1 cellular context compared by ENCODE assay signal in the genomic region with DNA sequence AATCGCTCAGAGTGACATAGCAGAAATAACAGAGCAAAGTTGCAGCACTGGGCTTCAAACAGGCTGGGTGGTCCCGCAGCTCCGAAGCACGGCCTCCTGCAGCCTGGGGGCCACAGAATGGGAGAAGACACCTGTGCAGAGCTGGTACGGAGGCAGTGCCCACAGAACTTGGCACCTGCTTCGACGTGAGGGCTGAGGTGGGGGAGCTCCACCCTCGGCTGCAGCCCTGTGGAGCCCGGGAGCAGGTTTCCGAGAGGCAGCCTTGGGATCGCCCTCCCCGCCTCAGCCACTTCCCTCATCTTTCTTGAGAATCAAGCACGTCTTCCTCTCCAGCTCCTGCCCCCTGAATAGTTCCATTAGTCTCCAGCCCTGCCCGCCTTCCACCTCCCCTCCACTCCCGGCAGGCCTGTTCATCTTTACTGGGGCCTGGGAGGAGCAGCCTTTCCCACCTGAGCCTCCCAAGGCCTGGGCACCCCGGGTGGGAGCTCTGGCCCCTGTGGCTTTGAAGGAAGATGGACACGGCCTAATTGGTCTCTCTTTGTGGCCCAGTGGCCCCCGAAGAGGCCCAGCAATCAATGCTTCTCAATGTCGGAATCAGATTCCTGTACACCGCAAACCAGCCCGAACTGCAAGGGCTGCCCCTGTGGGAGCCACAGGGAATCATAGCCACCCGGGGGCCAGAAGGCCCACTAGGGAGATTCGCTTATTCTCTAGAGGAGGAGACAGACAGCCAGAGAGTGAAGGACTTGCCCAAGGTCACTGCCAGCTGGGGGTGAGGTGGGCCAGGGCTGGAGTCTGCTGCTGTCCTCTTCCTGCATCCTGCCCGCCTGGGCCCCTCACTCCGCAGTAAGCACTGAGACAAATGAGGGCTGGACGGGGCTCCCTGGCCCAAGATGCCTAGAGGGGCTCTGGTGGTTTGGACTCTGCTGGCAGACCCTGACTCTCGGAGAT.
TF ChIP-seq lines count a peak whose summit lies in the region.

No MANE protein-coding gene starts in this region.

TF ChIP-seq in H1, 55 proteins besides CTCF, POLR2A, EP300 and RAD21:
- TF ChIP-seq TCF12 (IDR thresholded peaks at IDR 0.05; ENCODE audit: low read depth, low read length) (no peak), USF2 (IDR thresholded peaks at IDR 0.05; ENCODE audit: low read length) (no peak), NRF1 (IDR thresholded peaks at IDR 0.05; ENCODE audit: low read depth, low read length) (no peak), TBP (IDR thresholded peaks at IDR 0.05; ENCODE audit: low read depth, low read length) (no peak), SIX5 (IDR thresholded peaks at IDR 0.05; ENCODE audit: low read depth, low read length) (no peak), EZH2 (IDR thresholded peaks at IDR 0.05; ENCODE audit: low read depth, low read length, severe bottlenecking) (no peak), TAF7 (optimal IDR thresholded peaks at IDR 0.05; ENCODE audit: borderline replicate concordance, low read depth, low read length) (no peak), RNF2 (IDR thresholded peaks at IDR 0.05; ENCODE audit: borderline replicate concordance, low read depth, low read length, missing control alignments, poor library complexity, severe bottlenecking) (no peak), SRF (IDR thresholded peaks at IDR 0.05; ENCODE audit: low read depth, low read length) (no peak), EGR1 (IDR thresholded peaks at IDR 0.05; ENCODE audit: borderline replicate concordance, low read depth, low read length) (no peak), ZNF274 (IDR thresholded peaks at IDR 0.05; ENCODE audit: borderline replicate concordance, extremely low read depth, low read length) (no peak), BRCA1 (IDR thresholded peaks at IDR 0.05; ENCODE audit: low read depth, low read length) (no peak), SAP30 (IDR thresholded peaks at IDR 0.05; ENCODE audit: insufficient read depth, insufficient replicate concordance, low read length) (no peak), CREB1 (IDR thresholded peaks at IDR 0.05) (no peak), SIRT6 (IDR thresholded peaks at IDR 0.05; ENCODE audit: low read length) (no peak), KDM4A (IDR thresholded peaks at IDR 0.05; ENCODE audit: low read depth, low read length, severe bottlenecking) (no peak), E2F6 (IDR thresholded peaks at IDR 0.05) (no peak), RBBP5 (IDR thresholded peaks at IDR 0.05; ENCODE audit: borderline replicate concordance, low read depth, low read length) (no peak), CEBPB (IDR thresholded peaks at IDR 0.05; ENCODE audit: low read depth, low read length) (no peak)
- TF ChIP-seq, protein P1, sequence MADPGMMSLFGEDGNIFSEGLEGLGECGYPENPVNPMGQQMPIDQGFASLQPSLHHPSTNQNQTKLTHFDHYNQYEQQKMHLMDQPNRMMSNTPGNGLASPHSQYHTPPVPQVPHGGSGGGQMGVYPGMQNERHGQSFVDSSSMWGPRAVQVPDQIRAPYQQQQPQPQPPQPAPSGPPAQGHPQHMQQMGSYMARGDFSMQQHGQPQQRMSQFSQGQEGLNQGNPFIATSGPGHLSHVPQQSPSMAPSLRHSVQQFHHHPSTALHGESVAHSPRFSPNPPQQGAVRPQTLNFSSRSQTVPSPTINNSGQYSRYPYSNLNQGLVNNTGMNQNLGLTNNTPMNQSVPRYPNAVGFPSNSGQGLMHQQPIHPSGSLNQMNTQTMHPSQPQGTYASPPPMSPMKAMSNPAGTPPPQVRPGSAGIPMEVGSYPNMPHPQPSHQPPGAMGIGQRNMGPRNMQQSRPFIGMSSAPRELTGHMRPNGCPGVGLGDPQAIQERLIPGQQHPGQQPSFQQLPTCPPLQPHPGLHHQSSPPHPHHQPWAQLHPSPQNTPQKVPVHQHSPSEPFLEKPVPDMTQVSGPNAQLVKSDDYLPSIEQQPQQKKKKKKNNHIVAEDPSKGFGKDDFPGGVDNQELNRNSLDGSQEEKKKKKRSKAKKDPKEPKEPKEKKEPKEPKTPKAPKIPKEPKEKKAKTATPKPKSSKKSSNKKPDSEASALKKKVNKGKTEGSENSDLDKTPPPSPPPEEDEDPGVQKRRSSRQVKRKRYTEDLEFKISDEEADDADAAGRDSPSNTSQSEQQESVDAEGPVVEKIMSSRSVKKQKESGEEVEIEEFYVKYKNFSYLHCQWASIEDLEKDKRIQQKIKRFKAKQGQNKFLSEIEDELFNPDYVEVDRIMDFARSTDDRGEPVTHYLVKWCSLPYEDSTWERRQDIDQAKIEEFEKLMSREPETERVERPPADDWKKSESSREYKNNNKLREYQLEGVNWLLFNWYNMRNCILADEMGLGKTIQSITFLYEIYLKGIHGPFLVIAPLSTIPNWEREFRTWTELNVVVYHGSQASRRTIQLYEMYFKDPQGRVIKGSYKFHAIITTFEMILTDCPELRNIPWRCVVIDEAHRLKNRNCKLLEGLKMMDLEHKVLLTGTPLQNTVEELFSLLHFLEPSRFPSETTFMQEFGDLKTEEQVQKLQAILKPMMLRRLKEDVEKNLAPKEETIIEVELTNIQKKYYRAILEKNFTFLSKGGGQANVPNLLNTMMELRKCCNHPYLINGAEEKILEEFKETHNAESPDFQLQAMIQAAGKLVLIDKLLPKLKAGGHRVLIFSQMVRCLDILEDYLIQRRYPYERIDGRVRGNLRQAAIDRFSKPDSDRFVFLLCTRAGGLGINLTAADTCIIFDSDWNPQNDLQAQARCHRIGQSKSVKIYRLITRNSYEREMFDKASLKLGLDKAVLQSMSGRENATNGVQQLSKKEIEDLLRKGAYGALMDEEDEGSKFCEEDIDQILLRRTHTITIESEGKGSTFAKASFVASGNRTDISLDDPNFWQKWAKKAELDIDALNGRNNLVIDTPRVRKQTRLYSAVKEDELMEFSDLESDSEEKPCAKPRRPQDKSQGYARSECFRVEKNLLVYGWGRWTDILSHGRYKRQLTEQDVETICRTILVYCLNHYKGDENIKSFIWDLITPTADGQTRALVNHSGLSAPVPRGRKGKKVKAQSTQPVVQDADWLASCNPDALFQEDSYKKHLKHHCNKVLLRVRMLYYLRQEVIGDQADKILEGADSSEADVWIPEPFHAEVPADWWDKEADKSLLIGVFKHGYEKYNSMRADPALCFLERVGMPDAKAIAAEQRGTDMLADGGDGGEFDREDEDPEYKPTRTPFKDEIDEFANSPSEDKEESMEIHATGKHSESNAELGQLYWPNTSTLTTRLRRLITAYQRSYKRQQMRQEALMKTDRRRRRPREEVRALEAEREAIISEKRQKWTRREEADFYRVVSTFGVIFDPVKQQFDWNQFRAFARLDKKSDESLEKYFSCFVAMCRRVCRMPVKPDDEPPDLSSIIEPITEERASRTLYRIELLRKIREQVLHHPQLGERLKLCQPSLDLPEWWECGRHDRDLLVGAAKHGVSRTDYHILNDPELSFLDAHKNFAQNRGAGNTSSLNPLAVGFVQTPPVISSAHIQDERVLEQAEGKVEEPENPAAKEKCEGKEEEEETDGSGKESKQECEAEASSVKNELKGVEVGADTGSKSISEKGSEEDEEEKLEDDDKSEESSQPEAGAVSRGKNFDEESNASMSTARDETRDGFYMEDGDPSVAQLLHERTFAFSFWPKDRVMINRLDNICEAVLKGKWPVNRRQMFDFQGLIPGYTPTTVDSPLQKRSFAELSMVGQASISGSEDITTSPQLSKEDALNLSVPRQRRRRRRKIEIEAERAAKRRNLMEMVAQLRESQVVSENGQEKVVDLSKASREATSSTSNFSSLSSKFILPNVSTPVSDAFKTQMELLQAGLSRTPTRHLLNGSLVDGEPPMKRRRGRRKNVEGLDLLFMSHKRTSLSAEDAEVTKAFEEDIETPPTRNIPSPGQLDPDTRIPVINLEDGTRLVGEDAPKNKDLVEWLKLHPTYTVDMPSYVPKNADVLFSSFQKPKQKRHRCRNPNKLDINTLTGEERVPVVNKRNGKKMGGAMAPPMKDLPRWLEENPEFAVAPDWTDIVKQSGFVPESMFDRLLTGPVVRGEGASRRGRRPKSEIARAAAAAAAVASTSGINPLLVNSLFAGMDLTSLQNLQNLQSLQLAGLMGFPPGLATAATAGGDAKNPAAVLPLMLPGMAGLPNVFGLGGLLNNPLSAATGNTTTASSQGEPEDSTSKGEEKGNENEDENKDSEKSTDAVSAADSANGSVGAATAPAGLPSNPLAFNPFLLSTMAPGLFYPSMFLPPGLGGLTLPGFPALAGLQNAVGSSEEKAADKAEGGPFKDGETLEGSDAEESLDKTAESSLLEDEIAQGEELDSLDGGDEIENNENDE (IDR thresholded peaks at IDR 0.05; ENCODE audit: insufficient replicate concordance, low read length) = no peak
TF ChIP-seq in H1: peak in this region for 0.
